In the genomic region with DNA sequence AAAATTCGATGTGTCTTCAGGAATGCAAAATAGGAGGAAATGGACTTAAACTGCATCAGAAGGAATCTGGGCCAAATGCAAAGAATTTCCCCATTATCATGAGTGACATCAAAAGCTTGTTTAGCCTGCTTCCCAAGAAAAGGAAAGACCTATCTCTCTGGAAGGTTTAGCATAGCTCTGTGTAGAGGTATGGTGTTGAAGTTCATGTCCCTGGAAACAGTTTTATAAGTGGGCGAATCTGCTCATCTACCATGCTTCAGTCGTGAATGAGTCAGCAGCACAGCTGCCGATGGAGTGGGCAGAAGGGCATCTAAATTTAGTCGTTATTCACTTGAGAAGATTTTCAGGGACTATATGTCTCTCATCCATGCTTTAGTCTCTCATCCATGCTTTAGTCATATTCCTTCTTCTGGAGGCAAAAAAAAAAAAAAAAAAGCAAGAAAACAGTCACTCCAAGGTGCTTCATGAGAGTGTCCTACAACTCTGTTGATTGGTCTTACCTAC, we compare ENCODE assay signal across 8 cellular contexts.
DNase-seq lines count a peak whose midpoint lies in the region; TF ChIP-seq lines count a peak whose summit lies in the region.
"Not testable (repeated sequence)": the region's sequence is repeated elsewhere in the genome, so short reads cannot be mapped to it uniquely, and the experiment has no call there.

No MANE protein-coding gene starts in this region.

- not testable (repeated sequence) for H2AFZ ChIP-seq in ACC112 (ENCODE audit: low read length, unreplicated experiment); SK-N-SH (ENCODE audit: low read depth)

- H3K4me3 ChIP-seq in ACC112 (ENCODE audit: low read depth, low read length): peak overlapping the region; percentile 15; the same call in 1 of the 2 replicates
- H3K4me3 ChIP-seq in MG63; SK-N-SH (ENCODE audit: low read depth in 2 of 2, low read length in 1 of 2); fibroblast of the aortic adventitia (ENCODE audit: low read depth, low read length); retinal pigment epithelial cell (ENCODE audit: low read length): not testable (repeated sequence)

- not testable (repeated sequence) for TF ChIP-seq CTCF in SK-N-SH (IDR thresholded peaks at IDR 0.05); MCF 10A (IDR thresholded peaks at IDR 0.05; ENCODE audit: unreplicated experiment); fibroblast of the aortic adventitia (IDR thresholded peaks at IDR 0.05; ENCODE audit: insufficient read depth, low read length); retinal pigment epithelial cell (conservative IDR thresholded peaks at IDR 0.05; ENCODE audit: low read depth, low read length)

- peak overlapping the region; percentile 34; the same call in 1 of the 2 replicates for H3K4me2 ChIP-seq in SK-N-SH

- not testable (repeated sequence) for H3K27me3 ChIP-seq in ACC112 (ENCODE audit: insufficient read depth, low read length); MG63; SK-N-SH (ENCODE audit: insufficient read depth)

- peaks cover 25% of the 10 kb centered on the region for H3K4me1 Mint-ChIP-seq in MCF 10A (ENCODE audit: insufficient read depth, unreplicated experiment)

- H3K36me3 ChIP-seq in ACC112 (ENCODE audit: insufficient read depth, low read length); MG63; SK-N-SH (replicated peaks in 1 of 2; ENCODE audit: control insufficient read depth in 1 of 2, insufficient read depth in 2 of 2, low read length in 1 of 2): not testable (repeated sequence)

- H3K36me3 Mint-ChIP-seq in MCF 10A (ENCODE audit: insufficient read depth, unreplicated experiment): not testable (repeated sequence)

- H3K27me3 Mint-ChIP-seq in MCF 10A (ENCODE audit: insufficient read depth, unreplicated experiment): not testable (repeated sequence)

- H3K9ac ChIP-seq in SK-N-SH: not testable (repeated sequence)

- not testable (repeated sequence) for H3K9me3 ChIP-seq in MG63, SK-N-SH

- POLR2A ChIA-PET in SK-N-SH (lab: Yijun Ruan, JAX) (interaction anchor here (0.7 kb wide), 1 partner anchor 52 kb away, joined by 3 read pairs; no protein-coding TSS in a partner anchor), MCF 10A (lab: Yijun Ruan, JAX) (interaction anchor here (0.9 to 1.2 kb wide), 3 partner anchors 12 to 69 kb away, joined by 3 to 5 read pairs (median 3); partner anchors contain the start of genes PPP1R12B and UBE2T)

- not testable (repeated sequence) for BruUV-seq in MCF 10A (replicated peaks; lab: Mats Ljungman, UMichigan)

- peak overlapping the region; percentile 21; the same call in 1 of the 2 replicates for H3K27ac ChIP-seq in ACC112 (ENCODE audit: low read depth, low read length)
- H3K27ac ChIP-seq in SK-N-SH (ENCODE audit: low read depth in 2 of 2, low read length in 1 of 2): peak overlapping the region; percentile 22 to 45; a peak in 3 of 4 replicates

- H3F3A ChIP-seq in SK-N-SH (replicated peaks; ENCODE audit: insufficient read depth): peaks cover 17% of the 10 kb centered on the region

- not testable (repeated sequence) for TF ChIP-seq EP300 in SK-N-SH (IDR thresholded peaks at IDR 0.05; ENCODE audit: borderline replicate concordance in 1 of 2, low read depth in 1 of 2, low read length in 1 of 2)

- 29% methylated on average over 5 of the region's 5 CpGs for WGBS in SK-N-SH (ENCODE audit: low lambda C conversion rate)

- not testable (repeated sequence) for H3K4me3 Mint-ChIP-seq in MCF 10A (ENCODE audit: unreplicated experiment)

- H3K9me2 ChIP-seq in SK-N-SH: not testable (repeated sequence)

- CTCF ChIA-PET in SK-N-SH (lab: Yijun Ruan, JAX): not testable (repeated sequence)
- CTCF ChIA-PET in MCF 10A (lab: Yijun Ruan, JAX): interaction anchor here (0.6 to 0.7 kb wide), 3 partner anchors 53 to 1560 kb away, joined by 3 to 4 read pairs (median 3); no protein-coding TSS in a partner anchor

- TF ChIP-seq RAD21 in SK-N-SH (IDR thresholded peaks at IDR 0.05; ENCODE audit: low read length): not testable (repeated sequence)

- H3K79me2 ChIP-seq in ACC112 (ENCODE audit: control insufficient read depth, insufficient read depth, low read length, unreplicated experiment); SK-N-SH (ENCODE audit: insufficient read depth): not testable (repeated sequence)

- not testable (repeated sequence) for H3K4me1 ChIP-seq in ACC112 (ENCODE audit: control insufficient read depth, insufficient read depth, low read length, unreplicated experiment)
- peaks cover 15 to 17% of the 10 kb centered on the region in 2 experiments; a peak in 3 of 4 replicates for H3K4me1 ChIP-seq in SK-N-SH (ENCODE audit: control insufficient read depth in 1 of 2, insufficient read depth in 2 of 2, low read depth in 1 of 2, low read length in 1 of 2)

- DNase-seq in GM04503 (ENCODE audit: low read depth) (peak; percentile 26), MG63 (peak; percentile 27), MCF 10A (ENCODE audit: unreplicated experiment) (peak; percentile 38), fibroblast of the aortic adventitia (ENCODE audit: low read depth) (peak; percentile 61), iris pigment epithelial cell (ENCODE audit: low read depth) (peak; percentile 50), retinal pigment epithelial cell (ENCODE audit: low read depth) (peak; percentile 11)
- DNase-seq in SK-N-SH: not testable (repeated sequence)

- H3K9me3 Mint-ChIP-seq in MCF 10A (ENCODE audit: unreplicated experiment): not testable (repeated sequence)

- intact Hi-C loops in MCF 10A (cut with micrococcal nuclease): not testable (repeated sequence)

- not testable (repeated sequence) for H4K20me1 ChIP-seq in SK-N-SH (ENCODE audit: insufficient read depth)

- not testable (repeated sequence) for H3K27ac Mint-ChIP-seq in MCF 10A (ENCODE audit: low read depth, unreplicated experiment)

TF ChIP-seq in SK-N-SH, 30 proteins besides CTCF, POLR2A, EP300 and RAD21:
- 0 out of 2 replicates have a peak, but pooled peaks have one; percentile 13 for TF ChIP-seq MEF2A (IDR thresholded peaks at IDR 0.05; ENCODE audit: borderline replicate concordance, low read depth)
- peak; percentile 25; the same call in 1 of the 2 replicates for TF ChIP-seq JUND (IDR thresholded peaks at IDR 0.05)
